Comparison of ENCODE assay signal across 11 cellular contexts in genomic region chr10:43197834-43198681, GRCh38. TPM values are rescaled to one million over a fixed set of nuclear protein-coding genes. Genes with fewer than 3 reads are reported as not detected.
DNase-seq lines count a peak whose midpoint lies in the region; ATAC-seq and TF ChIP-seq lines count a peak whose summit lies in the region.
"Had no signal": no experiment of that assay in that cellular context is flagged by ENCODE, and none has a peak within 500 bp of the region (broad histone marks: within the 10 kb centered on the region; RNA-seq: fewer than 3 reads in every experiment).

No MANE protein-coding gene starts in this region.

- H3K27ac ChIP-seq in colonic mucosa: no peak overlapping the region
- H3K27ac ChIP-seq in CD8-positive, alpha-beta memory T cell (ENCODE audit: low read depth, low read length): no peak overlapping the region
- H3K27ac ChIP-seq: breast epithelium, psoas muscle had no signal

- H3K36me3 ChIP-seq in Loucy (ENCODE audit: insufficient read depth, low read length): no peaks in the 10 kb centered on the region
- H3K36me3 ChIP-seq in colonic mucosa: no peaks in the 10 kb centered on the region
- H3K36me3 ChIP-seq in CD8-positive, alpha-beta memory T cell (ENCODE audit: insufficient read depth, low read length): no peaks in the 10 kb centered on the region
- H3K36me3 ChIP-seq: breast epithelium had no signal

- peak; percentile 53 for DNase-seq in activated CD4-positive, alpha-beta T cell treated with anti-CD3 and anti-CD28 coated beads for 36 hours
- no peak for DNase-seq in activated CD4-positive, alpha-beta T cell treated with anti-CD3 and anti-CD28 coated beads for 4 hours
- DNase-seq in colonic mucosa (no peak), retinal pigment epithelial cell (ENCODE audit: low read depth) (no peak)
- DNase-seq in CD8-positive, alpha-beta memory T cell: no peak

- H3K9ac ChIP-seq in Loucy (ENCODE audit: low read depth, low read length, poor library complexity, severe bottlenecking) (no peak overlapping the region), colonic mucosa (ENCODE audit: low read depth in 2 of 2, low read length in 2 of 2) (no peak overlapping the region)

- no peaks in the 10 kb centered on the region for H3K9me3 ChIP-seq in Loucy (ENCODE audit: insufficient read depth, low read depth, low read length)
- H3K9me3 ChIP-seq in colonic mucosa: no peaks in the 10 kb centered on the region
- no peaks in the 10 kb centered on the region for H3K9me3 ChIP-seq in CD8-positive, alpha-beta memory T cell (ENCODE audit: low read length)
- H3K9me3 ChIP-seq: breast epithelium, psoas muscle had no signal

- no peak overlapping the region for H3K27ac Mint-ChIP-seq in activated CD4-positive, alpha-beta T cell treated with anti-CD3 and anti-CD28 coated beads for 36 hours
- H3K27ac Mint-ChIP-seq in CD8-positive, alpha-beta memory T cell: peak overlapping the region in 1 of 8 donors; percentile 54

- peak; percentile 74 for TF ChIP-seq CTCF in Loucy (conservative IDR thresholded peaks at IDR 0.05; ENCODE audit: low read length)
- TF ChIP-seq CTCF in colonic mucosa (IDR thresholded peaks at IDR 0.05): peak; percentile 17
- peak; percentile 59 for TF ChIP-seq CTCF in retinal pigment epithelial cell (conservative IDR thresholded peaks at IDR 0.05; ENCODE audit: low read depth, low read length)

- H3K27me3 ChIP-seq in Loucy (ENCODE audit: insufficient read depth, low read length, poor library complexity, severe bottlenecking) (no peaks in the 10 kb centered on the region), colonic mucosa (no peaks in the 10 kb centered on the region)
- H3K27me3 ChIP-seq in CD8-positive, alpha-beta memory T cell (ENCODE audit: insufficient read depth, low read length, poor library complexity, severe bottlenecking): no peaks in the 10 kb centered on the region
- H3K27me3 ChIP-seq: breast epithelium had no signal

- no peaks in the 10 kb centered on the region for H3K36me3 Mint-ChIP-seq in activated CD4-positive, alpha-beta T cell treated with anti-CD3 and anti-CD28 coated beads for 36 hours (ENCODE audit: low read depth)
- peaks cover 0 to 50% (median 1%) of the 10 kb centered on the region in 3 donors for H3K36me3 Mint-ChIP-seq in CD8-positive, alpha-beta memory T cell
- H3K36me3 Mint-ChIP-seq: CD4-positive, CD25-positive, alpha-beta regulatory T cell had no signal

- CTCF ChIA-PET in activated CD4-positive, alpha-beta T cell treated with anti-CD3 and anti-CD28 coated beads for 36 hours (lab: Charles Lee): interaction anchor here (0.6 to 1.1 kb wide), 5 partner anchors 17 to 217 kb away, joined by 3 to 4 read pairs (median 3); no protein-coding TSS in a partner anchor
- CTCF ChIA-PET in CD8-positive, alpha-beta memory T cell (lab: Charles Lee): no interaction called here

- H3K4me3 ChIP-seq in Loucy (ENCODE audit: low read length, poor library complexity, severe bottlenecking) (no peak overlapping the region), colonic mucosa (no peak overlapping the region), retinal pigment epithelial cell (ENCODE audit: low read length) (no peak overlapping the region)
- no peak overlapping the region for H3K4me3 ChIP-seq in CD8-positive, alpha-beta memory T cell (ENCODE audit: low read length)
- H3K4me3 ChIP-seq: breast epithelium, psoas muscle had no signal

- H3K9me3 Mint-ChIP-seq in activated CD4-positive, alpha-beta T cell treated with anti-CD3 and anti-CD28 coated beads for 36 hours (ENCODE audit: low read depth): no peaks in the 10 kb centered on the region
- H3K9me3 Mint-ChIP-seq in CD8-positive, alpha-beta memory T cell: no peaks in the 10 kb centered on the region
- H3K9me3 Mint-ChIP-seq: CD4-positive, CD25-positive, alpha-beta regulatory T cell had no signal

- no peaks in the 10 kb centered on the region for H3K27me3 Mint-ChIP-seq in activated CD4-positive, alpha-beta T cell treated with anti-CD3 and anti-CD28 coated beads for 36 hours
- no peaks in the 10 kb centered on the region for H3K27me3 Mint-ChIP-seq in CD8-positive, alpha-beta memory T cell
- H3K27me3 Mint-ChIP-seq: CD4-positive, CD25-positive, alpha-beta regulatory T cell had no signal

- intact Hi-C loops in activated CD4-positive, alpha-beta T cell treated with anti-CD3 and anti-CD28 coated beads for 36 hours (cut with DNase I, micrococcal nuclease): no loop called here
- intact Hi-C loops in colonic mucosa (cut with DNase I): no loop called here

- no peak for ATAC-seq in activated CD4-positive, alpha-beta T cell treated with anti-CD3 and anti-CD28 coated beads for 36 hours
- ATAC-seq in GM21360 (IDR thresholded peaks at IDR 0.05; ENCODE audit: unreplicated experiment) (no peak), GM18909 (IDR thresholded peaks at IDR 0.05; ENCODE audit: poor library complexity, unreplicated experiment) (no peak)
- ATAC-seq: psoas muscle had no signal

- no peaks in the 10 kb centered on the region for H3F3A ChIP-seq in Loucy (ENCODE audit: low read depth)

- no peaks in the 10 kb centered on the region for H3K9me2 ChIP-seq in Loucy (replicated peaks; ENCODE audit: low read depth, low read length)

- H4K20me1 ChIP-seq in Loucy (ENCODE audit: insufficient read depth, low read length, poor library complexity, severe bottlenecking): no peaks in the 10 kb centered on the region

- POLR2A ChIA-PET in activated CD4-positive, alpha-beta T cell treated with anti-CD3 and anti-CD28 coated beads for 36 hours (lab: Charles Lee): no interaction called here
- POLR2A ChIA-PET in CD8-positive, alpha-beta memory T cell (lab: Charles Lee): no interaction called here

- H3K4me1 ChIP-seq in Loucy (ENCODE audit: insufficient read depth, low read length, poor library complexity, severe bottlenecking): no peaks in the 10 kb centered on the region
- no peaks in the 10 kb centered on the region for H3K4me1 ChIP-seq in colonic mucosa
- peaks cover 6% of the 10 kb centered on the region for H3K4me1 ChIP-seq in CD8-positive, alpha-beta memory T cell (ENCODE audit: insufficient read depth, low read length)
- H3K4me1 ChIP-seq: breast epithelium, psoas muscle had no signal

- no peak overlapping the region for H3K4me3 Mint-ChIP-seq in activated CD4-positive, alpha-beta T cell treated with anti-CD3 and anti-CD28 coated beads for 36 hours
- no peak overlapping the region for H3K4me3 Mint-ChIP-seq in CD8-positive, alpha-beta memory T cell

- H3K4me1 Mint-ChIP-seq in activated CD4-positive, alpha-beta T cell treated with anti-CD3 and anti-CD28 coated beads for 36 hours: peaks cover 4% of the 10 kb centered on the region
- H3K4me1 Mint-ChIP-seq in CD8-positive, alpha-beta memory T cell: peaks cover 3 to 7% (median 6%) of the 10 kb centered on the region in 3 donors

- no peaks in the 10 kb centered on the region for H3K79me2 ChIP-seq in Loucy (ENCODE audit: insufficient read depth, low read length)

- no peak overlapping the region for H2AFZ ChIP-seq in Loucy (ENCODE audit: low read length)

- no peak overlapping the region for H3K4me2 ChIP-seq in Loucy (ENCODE audit: low read depth, low read length, poor library complexity, severe bottlenecking)

RNA-seq across cellular contexts. Expression of gene CSGALNACT2, which starts 59.8 kb away (rescaled TPM):
- 10 to 100 TPM; 19.3 to 19.5 TPM for total RNA-seq in activated CD4-positive, alpha-beta T cell treated with anti-CD3 and anti-CD28 coated beads for 36 hours
- 1 to 10 TPM; 3.5 to 8.2 TPM for total RNA-seq in colonic mucosa
- 10 to 100 TPM; 21.0 to 21.7 TPM for total RNA-seq in CD8-positive, alpha-beta memory T cell
- 23.7 TPM for polyA plus RNA-seq in CD8-positive, alpha-beta memory T cell

Comparison
In these comparisons a context has a peak if more than half of its experiments do, and no peak if none do; other contexts are left out.
1. CTCF ChIP-seq: peak in every context shown above with its lines; median percentile 74 in Loucy; 59 in retinal pigment epithelial cell; 17 in colonic mucosa.